In the genomic region with DNA sequence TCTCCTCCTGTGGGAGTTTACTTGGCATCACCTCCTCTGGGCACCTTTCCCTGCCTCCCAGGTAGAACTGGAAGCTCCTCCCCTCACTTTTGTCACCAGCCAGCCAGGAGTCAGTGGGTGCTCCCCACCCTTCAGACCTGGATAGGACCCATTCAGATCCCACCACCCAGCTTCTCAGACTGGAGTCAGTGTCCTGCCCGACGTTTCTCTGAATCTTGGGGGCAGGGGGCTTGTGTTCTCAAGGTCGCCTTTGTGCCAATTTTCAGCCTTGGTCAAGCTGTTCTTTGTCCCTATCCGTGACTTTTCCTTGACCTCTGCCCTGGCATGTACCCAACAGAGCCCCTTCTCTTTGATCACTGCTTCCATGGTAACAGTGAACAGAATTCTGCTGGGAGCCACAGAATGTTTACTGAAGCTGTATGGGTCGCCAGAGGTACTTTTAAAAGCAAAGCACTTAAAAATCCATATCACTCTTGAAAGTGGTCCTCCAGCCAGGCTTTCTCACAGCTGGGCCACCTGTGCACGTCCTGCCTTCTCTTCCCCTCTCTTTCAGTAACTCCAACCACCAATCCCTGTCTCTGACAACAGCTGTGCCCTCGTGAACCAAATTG, we compare ENCODE assay signal across 8 cellular contexts.
DNase-seq lines count a peak whose midpoint lies in the region; ATAC-seq, FAIRE-seq and TF ChIP-seq lines count a peak whose summit lies in the region.
"Not testable (repeated sequence)": the region's sequence is repeated elsewhere in the genome, so short reads cannot be mapped to it uniquely, and the experiment has no call there.

No MANE protein-coding gene starts in this region.

- H3K36me3 ChIP-seq in BLaER1; body of pancreas (replicated peaks in 1 of 2; ENCODE audit: insufficient read depth in 1 of 2, low read depth in 2 of 2); endothelial cell of umbilical vein (ENCODE audit: control insufficient read depth in 2 of 2, extremely low read depth in 1 of 2, insufficient read depth in 2 of 2, low read length in 2 of 2); left lung; pancreas; upper lobe of left lung: not testable (repeated sequence)

- not testable (repeated sequence) for TF ChIP-seq POLR2A in body of pancreas (IDR thresholded peaks at IDR 0.05); endothelial cell of umbilical vein (IDR thresholded peaks at IDR 0.05; ENCODE audit: low read depth, low read length); upper lobe of left lung (IDR thresholded peaks at IDR 0.05)

- DNase-seq in NCI-H1105 (lab: John Stamatoyannopoulos, UW) (peak; percentile 9), NCI-H345 treated with DMSO at 0.1 percent for 48 hours (lab: John Stamatoyannopoulos, UW; ENCODE audit: unreplicated experiment) (peak; percentile 63), body of pancreas (peak in 2 of 4 donors; percentile 41 to 45), pancreas (peak in 1 of 6 donors; percentile 22)
- DNase-seq in endothelial cell of umbilical vein (ENCODE audit: low read depth, low spot score); left lung; upper lobe of left lung: not testable (repeated sequence)

- not testable (repeated sequence) for TF ChIP-seq EP300 in upper lobe of left lung (IDR thresholded peaks at IDR 0.05)

- intact Hi-C loops in body of pancreas (cut with DNase I); endothelial cell of umbilical vein (cut with micrococcal nuclease); left lung (cut with DNase I); pancreas (cut with DNase I): not testable (repeated sequence)

- CTCF ChIA-PET in endothelial cell of umbilical vein (lab: Charles Lee) = not testable (repeated sequence)

- not testable (repeated sequence) for H3K27me3 ChIP-seq in BLaER1, body of pancreas, left lung, pancreas, upper lobe of left lung
- peaks cover 18 to 33% of the 10 kb centered on the region in 2 experiments for H3K27me3 ChIP-seq in endothelial cell of umbilical vein (ENCODE audit: control insufficient read depth in 2 of 2, insufficient read depth in 2 of 2, low read length in 2 of 2)

- H4K20me1 ChIP-seq in BLaER1; endothelial cell of umbilical vein (replicated peaks; ENCODE audit: control insufficient read depth, extremely low read depth, insufficient read depth, low read length): not testable (repeated sequence)

- not testable (repeated sequence) for BruUV-seq in endothelial cell of umbilical vein (replicated peaks; lab: Mats Ljungman, UMichigan)

- H3K9me1 ChIP-seq in endothelial cell of umbilical vein (replicated peaks; ENCODE audit: control insufficient read depth, extremely low read depth, insufficient read depth, low read length) = not testable (repeated sequence)

- POLR2A ChIA-PET in endothelial cell of umbilical vein (lab: Charles Lee) = not testable (repeated sequence)

- H3K9ac ChIP-seq in BLaER1; endothelial cell of umbilical vein (replicated peaks; ENCODE audit: extremely low read depth, insufficient read depth, low read length): not testable (repeated sequence)

- H3K4me1 ChIP-seq in BLaER1 = peaks cover 12% of the 10 kb centered on the region
- H3K4me1 ChIP-seq in body of pancreas = peaks cover 27% of the 10 kb centered on the region
- H3K4me1 ChIP-seq in endothelial cell of umbilical vein (ENCODE audit: control insufficient read depth, extremely low read depth, insufficient read depth, low read length); pancreas: not testable (repeated sequence)
- H3K4me1 ChIP-seq in left lung = peaks cover 0 to 40% of the 10 kb centered on the region in 2 donors
- H3K4me1 ChIP-seq in upper lobe of left lung = peaks cover 46 to 56% (median 47%) of the 10 kb centered on the region in 4 donors

- 0 out of 2 replicates have a peak overlapping the region, but pooled peaks have one; percentile 23 for H3K4me2 ChIP-seq in BLaER1
- H3K4me2 ChIP-seq in endothelial cell of umbilical vein (ENCODE audit: insufficient read depth, low read length) = not testable (repeated sequence)

- H3K27ac ChIP-seq in BLaER1; endothelial cell of umbilical vein (ENCODE audit: insufficient read depth, low read depth, low read length); left lung; pancreas: not testable (repeated sequence)
- H3K27ac ChIP-seq in body of pancreas = peak overlapping the region in 2 of 4 donors; percentile 20 to 21
- H3K27ac ChIP-seq in upper lobe of left lung = peak overlapping the region in 3 of 4 donors; percentile 5 to 61 (median 40)

- WGBS in body of pancreas, 2 donors = 32 to 37% methylated on average over 7 of the region's 7 CpGs
- 31 to 32% methylated on average over 7 of the region's 7 CpGs for WGBS in pancreas, 2 donors
- WGBS in upper lobe of left lung, 2 donors = 38 to 51% methylated on average over 7 of the region's 7 CpGs

- ATAC-seq in body of pancreas = peak; percentile 33
- peak; percentile 3 for ATAC-seq in left lung
- peak in 3 of 4 donors; percentile 40 to 74 (median 59) for ATAC-seq in pancreas
- ATAC-seq in upper lobe of left lung (ENCODE audit: low FRiP score in 2 of 2) = not testable (repeated sequence)

- H3K9me3 ChIP-seq in BLaER1; body of pancreas; endothelial cell of umbilical vein (replicated peaks; ENCODE audit: control insufficient read depth, insufficient read depth, low read length); left lung; pancreas; upper lobe of left lung: not testable (repeated sequence)

- H3K79me2 ChIP-seq in endothelial cell of umbilical vein (ENCODE audit: control insufficient read depth, insufficient read depth, low read length) = not testable (repeated sequence)

- FAIRE-seq in endothelial cell of umbilical vein (lab: Jason Lieb, UNC) = peak; percentile 54
- FAIRE-seq in pancreas (lab: Jason Lieb, UNC) = not testable (repeated sequence)

- not testable (repeated sequence) for TF ChIP-seq CTCF in body of pancreas (IDR thresholded peaks at IDR 0.05); endothelial cell of umbilical vein (IDR thresholded peaks at IDR 0.05; ENCODE audit: extremely low read depth in 1 of 2, insufficient read depth in 1 of 2, low read depth in 1 of 2, low read length in 2 of 2); left lung (IDR thresholded peaks at IDR 0.05); pancreas (IDR thresholded peaks at IDR 0.05); upper lobe of left lung (IDR thresholded peaks at IDR 0.05)

- H3K4me3 ChIP-seq in BLaER1; body of pancreas; endothelial cell of umbilical vein (replicated peaks in 1 of 3; ENCODE audit: insufficient read depth in 1 of 3, low read depth in 1 of 3, low read length in 3 of 3); left lung; pancreas; upper lobe of left lung: not testable (repeated sequence)

- not testable (repeated sequence) for H2AFZ ChIP-seq in endothelial cell of umbilical vein (ENCODE audit: low read depth, low read length)

- dilution Hi-C loops in endothelial cell of umbilical vein (cut with MboI; ENCODE audit: extremely low pct_ligation_motif_present, low sequenced_read_pairs) = not testable (repeated sequence)
